37 cellular contexts compared by ENCODE assay signal in genomic region chr3:147514366-147514765, GRCh38.
"Had no signal": no experiment of that assay in that cellular context is flagged by ENCODE, and none has a peak within 500 bp of the region (broad histone marks: within the 10 kb centered on the region; RNA-seq: fewer than 3 reads in every experiment).

No MANE protein-coding gene starts in this region.

- H3K4me3 Mint-ChIP-seq: activated CD4-positive, alpha-beta memory T cell treated with anti-CD3 and anti-CD28 coated beads, Interleukin-2, amount 10 ng/mL, durations not matched to agents 7 days and 5 days; activated CD4-positive, alpha-beta T cell treated with anti-CD3 and anti-CD28 coated beads, Interleukin-2, amount 10 ng/mL, durations not matched to agents 7 days and 5 days; activated T-cell treated with anti-CD3 and anti-CD28 coated beads, Interleukin-2, amount 50 U/mL, for 24 hours; activated T-helper 17 cell treated with anti-CD3 and anti-CD28 coated beads, Interleukin-2, amount 50 U/mL, for 72 hours; dendritic cell treated with granulocyte-macrophage colony-stimulating factor and Interleukin-4, amounts not matched to agents 40 ng/mL and 50 ng/mL, for 4 days; mesothelial cell of epicardium; naive B cell; nephron progenitor cell; stimulated activated memory B cell treated with anti-CD40 and anti-IgM and Interleukin-4, amounts not matched to agents 10 μg/mL and 1 μg/mL and 100 μg/mL, for 72 hours; stimulated activated naive CD8-positive, alpha-beta T cell treated with anti-CD3 and anti-CD28 coated beads, Interleukin-15, amount 100 ng/mL, for 72 hours; T-helper 1 cell treated with Interleukin-12 subunit alpha and Interleukin-12 subunit beta and Interleukin-4 antibody, amounts not matched to agents 30 μg/mL and 1 μg/mL, for 36 hours had no signal

- H3K9me3 ChIP-seq: breast epithelium, gastroesophageal sphincter, pancreas, prostate gland, suprapubic skin, tibial artery, upper lobe of right lung had no signal

- ATAC-seq: activated T-helper 17 cell treated with anti-CD3 and anti-CD28 coated beads, Interleukin-2, amount 50 U/mL, for 72 hours; gastroesophageal sphincter; left cardiac atrium; left ventricle myocardium superior; pancreas; sciatic nerve; stimulated activated memory B cell treated with anti-CD40 and anti-IgM and Interleukin-4, amounts not matched to agents 10 μg/mL and 1 μg/mL and 100 μg/mL, for 72 hours; stimulated activated naive CD8-positive, alpha-beta T cell treated with anti-CD3 and anti-CD28 coated beads, Interleukin-15, amount 100 ng/mL, for 72 hours; upper lobe of right lung had no signal

- H3K27ac Mint-ChIP-seq: activated CD4-positive, alpha-beta memory T cell treated with anti-CD3 and anti-CD28 coated beads, Interleukin-2, amount 10 ng/mL, durations not matched to agents 7 days and 5 days; activated CD4-positive, alpha-beta T cell treated with anti-CD3 and anti-CD28 coated beads, Interleukin-2, amount 10 ng/mL, durations not matched to agents 7 days and 5 days; activated T-cell treated with anti-CD3 and anti-CD28 coated beads, Interleukin-2, amount 50 U/mL, for 24 hours; activated T-helper 17 cell treated with anti-CD3 and anti-CD28 coated beads, Interleukin-2, amount 50 U/mL, for 72 hours; dendritic cell treated with granulocyte-macrophage colony-stimulating factor and Interleukin-4, amounts not matched to agents 40 ng/mL and 50 ng/mL, for 4 days; mesothelial cell of epicardium; naive B cell; nephron progenitor cell; stimulated activated memory B cell treated with anti-CD40 and anti-IgM and Interleukin-4, amounts not matched to agents 10 μg/mL and 1 μg/mL and 100 μg/mL, for 72 hours; stimulated activated naive CD8-positive, alpha-beta T cell treated with anti-CD3 and anti-CD28 coated beads, Interleukin-15, amount 100 ng/mL, for 72 hours; T-helper 1 cell treated with Interleukin-12 subunit alpha and Interleukin-12 subunit beta and Interleukin-4 antibody, amounts not matched to agents 30 μg/mL and 1 μg/mL, for 36 hours had no signal

- H3K27me3 Mint-ChIP-seq: activated CD4-positive, alpha-beta memory T cell treated with anti-CD3 and anti-CD28 coated beads, Interleukin-2, amount 10 ng/mL, durations not matched to agents 7 days and 5 days; activated CD4-positive, alpha-beta T cell treated with anti-CD3 and anti-CD28 coated beads, Interleukin-2, amount 10 ng/mL, durations not matched to agents 7 days and 5 days; activated T-cell treated with anti-CD3 and anti-CD28 coated beads, Interleukin-2, amount 50 U/mL, for 24 hours; activated T-helper 17 cell treated with anti-CD3 and anti-CD28 coated beads, Interleukin-2, amount 50 U/mL, for 72 hours; dendritic cell treated with granulocyte-macrophage colony-stimulating factor and Interleukin-4, amounts not matched to agents 40 ng/mL and 50 ng/mL, for 4 days; naive B cell; stimulated activated memory B cell treated with anti-CD40 and anti-IgM and Interleukin-4, amounts not matched to agents 10 μg/mL and 1 μg/mL and 100 μg/mL, for 72 hours; stimulated activated naive CD8-positive, alpha-beta T cell treated with anti-CD3 and anti-CD28 coated beads, Interleukin-15, amount 100 ng/mL, for 72 hours had no signal

- H3K27ac ChIP-seq: breast epithelium, epithelial cell of prostate, gastroesophageal sphincter, hepatocyte, pancreas, prostate gland, skin epidermis, suprapubic skin, tibial artery, upper lobe of right lung had no signal

- H3K4me1 ChIP-seq: breast epithelium, gastroesophageal sphincter, pancreas, prostate gland, suprapubic skin, tibial artery, upper lobe of right lung had no signal

- DNase-seq: activated CD4-positive, alpha-beta memory T cell treated with anti-CD3 and anti-CD28 coated beads, Interleukin-2, amount 10 ng/mL, durations not matched to agents 7 days and 5 days; activated CD4-positive, alpha-beta T cell treated with anti-CD3 and anti-CD28 coated beads for 1 hour; activated CD4-positive, alpha-beta T cell treated with anti-CD3 and anti-CD28 coated beads, Interleukin-2, amount 10 ng/mL, durations not matched to agents 7 days and 5 days; activated CD8-positive, alpha-beta memory T cell treated with anti-CD3 and anti-CD28 coated beads, Interleukin-2, amount 50 U/mL, for 48 hours; activated gamma-delta T cell treated with Interleukin-2 at 50 U/mL for 16 hours; activated naive CD4-positive, alpha-beta T cell treated with anti-CD3 and anti-CD28 coated beads, Interleukin-2, amount 50 U/mL, for 16 hours; activated T-cell treated with anti-CD3 and anti-CD28 coated beads, Interleukin-2, amount 50 U/mL, for 24 hours; amniotic stem cell; central memory CD4-positive, alpha-beta T cell; effector CD4-positive, alpha-beta T cell; left cardiac atrium; left ventricle myocardium superior; naive B cell; nephron progenitor cell; nucleus accumbens; pancreas; retina; stimulated activated CD4-positive, alpha-beta T cell treated with anti-CD3 and anti-CD28 coated beads, Interleukin-12 subunit alpha, Interleukin-12 subunit beta, amount 100 ng/mL, for 4 hours; stimulated activated CD4-positive, alpha-beta T cell treated with anti-CD3 and anti-CD28 coated beads, Interleukin-4, amount 100 ng/mL, for 4 hours; stimulated activated CD8-positive, alpha-beta memory T cell treated with anti-CD3 and anti-CD28 coated beads, Interleukin-4, amount 100 ng/mL, for 48 hours; stimulated activated naive CD8-positive, alpha-beta T cell treated with anti-CD3 and anti-CD28 coated beads, Interleukin-15, amount 100 ng/mL, for 72 hours; T-helper 9 cell; tibial artery; upper lobe of right lung had no signal

- H2AFZ ChIP-seq: hepatocyte had no signal

- H3K9me3 Mint-ChIP-seq: activated CD4-positive, alpha-beta T cell treated with anti-CD3 and anti-CD28 coated beads, Interleukin-2, amount 10 ng/mL, durations not matched to agents 7 days and 5 days; activated T-cell treated with anti-CD3 and anti-CD28 coated beads, Interleukin-2, amount 50 U/mL, for 24 hours; mesothelial cell of epicardium; nephron progenitor cell; T-helper 1 cell treated with Interleukin-12 subunit alpha and Interleukin-12 subunit beta and Interleukin-4 antibody, amounts not matched to agents 30 μg/mL and 1 μg/mL, for 36 hours had no signal

- H3K36me3 Mint-ChIP-seq: mesothelial cell of epicardium; naive B cell; stimulated activated memory B cell treated with anti-CD40 and anti-IgM and Interleukin-4, amounts not matched to agents 10 μg/mL and 1 μg/mL and 100 μg/mL, for 72 hours had no signal

- H3K4me3 ChIP-seq: breast epithelium, gastroesophageal sphincter, hepatocyte, pancreas, prostate gland, skin epidermis, suprapubic skin, tibial artery, upper lobe of right lung had no signal

- H3K4me1 Mint-ChIP-seq: activated CD4-positive, alpha-beta memory T cell treated with anti-CD3 and anti-CD28 coated beads, Interleukin-2, amount 10 ng/mL, durations not matched to agents 7 days and 5 days; activated CD4-positive, alpha-beta T cell treated with anti-CD3 and anti-CD28 coated beads, Interleukin-2, amount 10 ng/mL, durations not matched to agents 7 days and 5 days; activated T-helper 17 cell treated with anti-CD3 and anti-CD28 coated beads, Interleukin-2, amount 50 U/mL, for 72 hours; mesothelial cell of epicardium; naive B cell; nephron progenitor cell; stimulated activated memory B cell treated with anti-CD40 and anti-IgM and Interleukin-4, amounts not matched to agents 10 μg/mL and 1 μg/mL and 100 μg/mL, for 72 hours; stimulated activated naive CD8-positive, alpha-beta T cell treated with anti-CD3 and anti-CD28 coated beads, Interleukin-15, amount 100 ng/mL, for 72 hours had no signal

- H3K4me2 ChIP-seq: hepatocyte had no signal

- H3K36me3 ChIP-seq: breast epithelium, gastroesophageal sphincter, pancreas, prostate gland, suprapubic skin, tibial artery, upper lobe of right lung had no signal

- H3K27me3 ChIP-seq: breast epithelium, gastroesophageal sphincter, pancreas, suprapubic skin, tibial artery, upper lobe of right lung had no signal

- H3K79me2 ChIP-seq: hepatocyte had no signal
